13 cellular contexts compared by ENCODE assay signal in the genomic region with DNA sequence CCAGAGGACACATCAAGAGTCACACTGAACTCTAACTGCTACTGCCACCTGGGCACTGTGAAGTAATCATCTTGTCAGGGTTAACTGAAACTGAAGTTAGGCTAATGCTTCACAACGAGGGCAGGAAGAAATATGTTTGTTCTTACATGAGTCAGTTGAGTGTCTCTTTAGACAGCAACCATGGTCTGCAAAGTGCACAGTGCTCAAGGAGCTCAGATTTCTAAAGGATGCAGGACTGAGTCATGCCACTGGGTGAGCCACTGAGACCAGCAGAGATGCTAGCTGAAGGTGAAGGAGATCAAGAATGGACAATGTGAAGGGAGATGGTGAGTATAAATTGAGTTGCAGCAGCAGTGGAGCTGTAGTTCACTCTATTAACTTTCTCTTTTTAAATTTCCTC.
A peak's percentile ranks its signal among the peaks of the same experiment; 100 is the strongest.
DNase-seq lines count a peak whose midpoint lies in the region; ATAC-seq, FAIRE-seq and TF ChIP-seq lines count a peak whose summit lies in the region.
"Had no signal": no experiment of that assay in that cellular context is flagged by ENCODE, and none has a peak within 500 bp of the region (broad histone marks: within the 10 kb centered on the region; RNA-seq: fewer than 3 reads in every experiment).

No MANE protein-coding gene starts in this region.

- ATAC-seq in A549 (peak; percentile 79 to 90; a peak in 5 of 6 replicates), GM18498 (IDR thresholded peaks at IDR 0.05; ENCODE audit: unreplicated experiment) (peak; percentile 51), HG03571 (IDR thresholded peaks at IDR 0.05; ENCODE audit: unreplicated experiment) (no peak)
- no peak for ATAC-seq in activated naive CD4-positive, alpha-beta T cell treated with anti-CD3 and anti-CD28 coated beads, Interleukin-2, amount 50 U/mL, for 72 hours
- ATAC-seq: activated CD8-positive, alpha-beta T cell treated with anti-CD3 and anti-CD28 coated beads for 36 hours had no signal

- DNase-seq in A549 (ENCODE audit: low read depth in 1 of 2, low spot score in 1 of 2): peak; percentile 6 to 35
- DNase-seq in OCI-LY7 (ENCODE audit: low spot score): no peak
- no peak for DNase-seq in epithelial cell of proximal tubule (ENCODE audit: low read depth)
- no peak for DNase-seq in T-helper 2 cell treated with Interferon-gamma antibody and Interleukin-4, amounts not matched to agents 5 μg/mL and 100 μg/mL, for 36 hours (ENCODE audit: low spot score)
- no peak for DNase-seq in ACHN
- no peak for DNase-seq in activated naive CD4-positive, alpha-beta T cell treated with anti-CD3 and anti-CD28 coated beads, Interleukin-2, amount 50 U/mL, for 72 hours (ENCODE audit: low spot score in 2 of 2)
- DNase-seq: activated CD8-positive, alpha-beta T cell treated with anti-CD3 and anti-CD28 coated beads for 36 hours; activated naive CD4-positive, alpha-beta T cell treated with Interleukin-2 at 50 U/mL for 16 hours; Peyer's patch; stimulated activated CD8-positive, alpha-beta memory T cell treated with anti-CD3 and anti-CD28 coated beads, Interleukin-4, amount 100 ng/mL, for 48 hours had no signal

- H3K36me3 Mint-ChIP-seq in T-helper 2 cell treated with Interferon-gamma antibody and Interleukin-4, amounts not matched to agents 5 μg/mL and 100 μg/mL, for 36 hours (ENCODE audit: low read depth): no peaks in the 10 kb centered on the region
- H3K36me3 Mint-ChIP-seq in activated naive CD4-positive, alpha-beta T cell treated with anti-CD3 and anti-CD28 coated beads, Interleukin-2, amount 50 U/mL, for 72 hours: no peaks in the 10 kb centered on the region

- H3K27ac ChIP-seq in A549: no peak overlapping the region
- no peak overlapping the region for H3K27ac ChIP-seq in OCI-LY7 (ENCODE audit: low read depth, low read length, poor library complexity, severe bottlenecking)
- H3K27ac ChIP-seq: Peyer's patch had no signal

- H4K20me1 ChIP-seq in OCI-LY7 (ENCODE audit: insufficient read depth, low read length): no peaks in the 10 kb centered on the region

- H3K9me3 Mint-ChIP-seq in T-helper 2 cell treated with Interferon-gamma antibody and Interleukin-4, amounts not matched to agents 5 μg/mL and 100 μg/mL, for 36 hours: no peaks in the 10 kb centered on the region
- H3K9me3 Mint-ChIP-seq in activated naive CD4-positive, alpha-beta T cell treated with anti-CD3 and anti-CD28 coated beads, Interleukin-2, amount 50 U/mL, for 72 hours: no peaks in the 10 kb centered on the region
- H3K9me3 Mint-ChIP-seq: activated CD8-positive, alpha-beta T cell treated with anti-CD3 and anti-CD28 coated beads for 36 hours had no signal

- WGBS in A549 (ENCODE audit: missing lambda C conversion rate): 10% methylated on average over 1 of the region's 1 CpG

- H3K9me2 ChIP-seq in OCI-LY7 (ENCODE audit: insufficient read depth, low read length): no peaks in the 10 kb centered on the region

- no peak for TF ChIP-seq EP300 in A549 (IDR thresholded peaks at IDR 0.05)

- no peak overlapping the region for H3K27ac Mint-ChIP-seq in T-helper 2 cell treated with Interferon-gamma antibody and Interleukin-4, amounts not matched to agents 5 μg/mL and 100 μg/mL, for 36 hours
- no peak overlapping the region for H3K27ac Mint-ChIP-seq in activated naive CD4-positive, alpha-beta T cell treated with anti-CD3 and anti-CD28 coated beads, Interleukin-2, amount 50 U/mL, for 72 hours
- H3K27ac Mint-ChIP-seq: activated CD8-positive, alpha-beta T cell treated with anti-CD3 and anti-CD28 coated beads for 36 hours; progenitor cell of endocrine pancreas had no signal

- H3K4me1 ChIP-seq in A549: no peaks in the 10 kb centered on the region
- H3K4me1 ChIP-seq in OCI-LY7 (ENCODE audit: insufficient read depth, low read length, poor library complexity, severe bottlenecking): no peaks in the 10 kb centered on the region
- H3K4me1 ChIP-seq: Peyer's patch had no signal

- no peaks in the 10 kb centered on the region for H3K36me3 ChIP-seq in OCI-LY7 (ENCODE audit: insufficient read depth, low read length)
- H3K36me3 ChIP-seq: Peyer's patch had no signal

- POLR2A ChIA-PET in A549 (lab: Yijun Ruan, JAX): no interaction called here
- POLR2A ChIA-PET in OCI-LY7 (lab: Charles Lee): no interaction called here

- intact Hi-C loops in OCI-LY7 (cut with micrococcal nuclease; ENCODE audit: unreplicated experiment): no loop called here

- H3K4me3 ChIP-seq in A549 (no peak overlapping the region), OCI-LY7 (ENCODE audit: low read depth, low read length, poor library complexity, severe bottlenecking) (no peak overlapping the region), epithelial cell of proximal tubule (ENCODE audit: low read depth, low read length) (no peak overlapping the region)
- H3K4me3 ChIP-seq: Peyer's patch had no signal

- TF ChIP-seq RAD21 in A549 (conservative IDR thresholded peaks at IDR 0.05 in 1 of 2, IDR thresholded peaks at IDR 0.05 in 1 of 2): no peak

- H3K79me2 ChIP-seq in OCI-LY7 (ENCODE audit: insufficient read depth, low read depth, low read length): no peaks in the 10 kb centered on the region

- CTCF ChIA-PET in A549 (lab: Yijun Ruan, JAX) (no interaction called here), OCI-LY7 (lab: Charles Lee; ENCODE audit: unreplicated experiment) (no interaction called here)

- no peak overlapping the region for H3K4me3 Mint-ChIP-seq in T-helper 2 cell treated with Interferon-gamma antibody and Interleukin-4, amounts not matched to agents 5 μg/mL and 100 μg/mL, for 36 hours
- H3K4me3 Mint-ChIP-seq: activated CD8-positive, alpha-beta T cell treated with anti-CD3 and anti-CD28 coated beads for 36 hours had no signal

- no peaks in the 10 kb centered on the region for H3K27me3 Mint-ChIP-seq in T-helper 2 cell treated with Interferon-gamma antibody and Interleukin-4, amounts not matched to agents 5 μg/mL and 100 μg/mL, for 36 hours (ENCODE audit: low read depth)
- H3K27me3 Mint-ChIP-seq: progenitor cell of endocrine pancreas had no signal

- no peak for FAIRE-seq in A549 (lab: Jason Lieb, UNC)

- TF ChIP-seq POLR2A in A549 (IDR thresholded peaks at IDR 0.05; ENCODE audit: low read length): no peak

- no peaks in the 10 kb centered on the region for H3K9me3 ChIP-seq in A549
- no peaks in the 10 kb centered on the region for H3K9me3 ChIP-seq in OCI-LY7 (ENCODE audit: low read length)
- H3K9me3 ChIP-seq: Peyer's patch had no signal

- BruUV-seq in OCI-LY7 (replicated peaks; lab: Mats Ljungman, UMichigan): no TSS peak

- no peak overlapping the region for H3K4me2 ChIP-seq in A549
- no peak overlapping the region for H3K4me2 ChIP-seq in OCI-LY7 (ENCODE audit: low read length)

- no peak overlapping the region for H2AFZ ChIP-seq in OCI-LY7 (ENCODE audit: low read length)

- no peaks in the 10 kb centered on the region for H3K4me1 Mint-ChIP-seq in T-helper 2 cell treated with Interferon-gamma antibody and Interleukin-4, amounts not matched to agents 5 μg/mL and 100 μg/mL, for 36 hours (ENCODE audit: low read depth)

- TF ChIP-seq CTCF in A549 (IDR thresholded peaks at IDR 0.05) (no peak), OCI-LY7 (conservative IDR thresholded peaks at IDR 0.05; ENCODE audit: low read length) (0 out of 2 replicates have a peak, but pooled peaks have one; percentile 11), epithelial cell of proximal tubule (conservative IDR thresholded peaks at IDR 0.05; ENCODE audit: low read depth, low read length) (peak; percentile 52)

- in situ Hi-C loops in ACHN (cut with HindIII; ENCODE audit: low pct_ligation_motif_present, low pct_unique_long_range_greater_than_20kb, low sequenced_read_pairs): no loop called here

TF ChIP-seq in A549, 52 proteins besides CTCF, POLR2A, EP300 and RAD21:
- no peak for TF ChIP-seq HOXB13 (CRISPR knock-in tag; IDR thresholded peaks at IDR 0.05; ENCODE audit: low read depth)
- no peak for TF ChIP-seq RCOR1 (IDR thresholded peaks at IDR 0.05; ENCODE audit: low read depth, low read length)
- TF ChIP-seq NFE2L2 (conservative IDR thresholded peaks at IDR 0.05; ENCODE audit: low read length): no peak
- TF ChIP-seq RFX5 (IDR thresholded peaks at IDR 0.05): no peak
- no peak for TF ChIP-seq JUN (IDR thresholded peaks at IDR 0.05)
- TF ChIP-seq PHF8 (IDR thresholded peaks at IDR 0.05; ENCODE audit: borderline replicate concordance, low read depth): no peak
- no peak for TF ChIP-seq ZSCAN20 (CRISPR knock-in tag; IDR thresholded peaks at IDR 0.05)
- TF ChIP-seq, protein P1, sequence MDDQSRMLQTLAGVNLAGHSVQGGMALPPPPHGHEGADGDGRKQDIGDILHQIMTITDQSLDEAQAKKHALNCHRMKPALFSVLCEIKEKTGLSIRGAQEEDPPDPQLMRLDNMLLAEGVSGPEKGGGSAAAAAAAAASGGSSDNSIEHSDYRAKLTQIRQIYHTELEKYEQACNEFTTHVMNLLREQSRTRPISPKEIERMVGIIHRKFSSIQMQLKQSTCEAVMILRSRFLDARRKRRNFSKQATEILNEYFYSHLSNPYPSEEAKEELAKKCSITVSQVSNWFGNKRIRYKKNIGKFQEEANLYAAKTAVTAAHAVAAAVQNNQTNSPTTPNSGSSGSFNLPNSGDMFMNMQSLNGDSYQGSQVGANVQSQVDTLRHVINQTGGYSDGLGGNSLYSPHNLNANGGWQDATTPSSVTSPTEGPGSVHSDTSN (IDR thresholded peaks at IDR 0.05): no peak
- no peak for TF ChIP-seq NR3C1 (IDR thresholded peaks at IDR 0.05)
- TF ChIP-seq KDM5A (IDR thresholded peaks at IDR 0.05): no peak
- TF ChIP-seq BHLHE40 (IDR thresholded peaks at IDR 0.05; ENCODE audit: low read depth, low read length): no peak
- no peak for TF ChIP-seq FOXS1 (CRISPR knock-in tag; IDR thresholded peaks at IDR 0.05)
- TF ChIP-seq EHMT2 (IDR thresholded peaks at IDR 0.05; ENCODE audit: low read depth): no peak
- TF ChIP-seq SMC3 (IDR thresholded peaks at IDR 0.05): no peak
- TF ChIP-seq KDM1A (IDR thresholded peaks at IDR 0.05; ENCODE audit: low read depth): no peak
- no peak for TF ChIP-seq JUNB (IDR thresholded peaks at IDR 0.05)
- TF ChIP-seq MYC (IDR thresholded peaks at IDR 0.05; ENCODE audit: borderline replicate concordance, low read length): no peak
- TF ChIP-seq CHD4 (IDR thresholded peaks at IDR 0.05; ENCODE audit: borderline replicate concordance): no peak
- TF ChIP-seq TFCP2L1 (CRISPR knock-in tag; IDR thresholded peaks at IDR 0.05): no peak

Comparison
In these comparisons a context has a peak if more than half of its experiments do, and no peak if none do; other contexts are left out.
1. ATAC-seq: peak in A549 (2 of 2) and GM18498 (single experiment); none in HG03571 (single experiment) and activated naive CD4-positive, alpha-beta T cell treated with anti-CD3 and anti-CD28 coated beads, Interleukin-2, amount 50 U/mL, for 72 hours (0 of 2).
2. DNase-seq: peak in A549 (2 of 2); none in OCI-LY7 (single experiment), epithelial cell of proximal tubule (single experiment), T-helper 2 cell treated with Interferon-gamma antibody and Interleukin-4, amounts not matched to agents 5 μg/mL and 100 μg/mL, for 36 hours (single experiment), ACHN (single experiment) and activated naive CD4-positive, alpha-beta T cell treated with anti-CD3 and anti-CD28 coated beads, Interleukin-2, amount 50 U/mL, for 72 hours (0 of 2).